In genomic region chr1:26686795-26687194, GRCh38 we compare ENCODE assay signal across 1 cellular context.
A peak's percentile ranks its signal among the peaks of the same experiment; 100 is the strongest.
TF ChIP-seq lines count a peak whose summit lies in the region.

No MANE protein-coding gene starts in this region.

TF ChIP-seq in K562, 482 proteins besides CTCF, POLR2A, EP300 and RAD21 (continued from another document and continues in another):
- TF ChIP-seq, protein P1, sequence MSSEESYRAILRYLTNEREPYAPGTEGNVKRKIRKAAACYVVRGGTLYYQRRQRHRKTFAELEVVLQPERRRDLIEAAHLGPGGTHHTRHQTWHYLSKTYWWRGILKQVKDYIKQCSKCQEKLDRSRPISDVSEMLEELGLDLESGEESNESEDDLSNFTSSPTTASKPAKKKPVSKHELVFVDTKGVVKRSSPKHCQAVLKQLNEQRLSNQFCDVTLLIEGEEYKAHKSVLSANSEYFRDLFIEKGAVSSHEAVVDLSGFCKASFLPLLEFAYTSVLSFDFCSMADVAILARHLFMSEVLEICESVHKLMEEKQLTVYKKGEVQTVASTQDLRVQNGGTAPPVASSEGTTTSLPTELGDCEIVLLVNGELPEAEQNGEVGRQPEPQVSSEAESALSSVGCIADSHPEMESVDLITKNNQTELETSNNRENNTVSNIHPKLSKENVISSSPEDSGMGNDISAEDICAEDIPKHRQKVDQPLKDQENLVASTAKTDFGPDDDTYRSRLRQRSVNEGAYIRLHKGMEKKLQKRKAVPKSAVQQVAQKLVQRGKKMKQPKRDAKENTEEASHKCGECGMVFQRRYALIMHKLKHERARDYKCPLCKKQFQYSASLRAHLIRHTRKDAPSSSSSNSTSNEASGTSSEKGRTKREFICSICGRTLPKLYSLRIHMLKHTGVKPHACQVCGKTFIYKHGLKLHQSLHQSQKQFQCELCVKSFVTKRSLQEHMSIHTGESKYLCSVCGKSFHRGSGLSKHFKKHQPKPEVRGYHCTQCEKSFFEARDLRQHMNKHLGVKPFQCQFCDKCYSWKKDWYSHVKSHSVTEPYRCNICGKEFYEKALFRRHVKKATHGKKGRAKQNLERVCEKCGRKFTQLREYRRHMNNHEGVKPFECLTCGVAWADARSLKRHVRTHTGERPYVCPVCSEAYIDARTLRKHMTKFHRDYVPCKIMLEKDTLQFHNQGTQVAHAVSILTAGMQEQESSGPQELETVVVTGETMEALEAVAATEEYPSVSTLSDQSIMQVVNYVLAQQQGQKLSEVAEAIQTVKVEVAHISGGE (CRISPR knock-in tag; IDR thresholded peaks at IDR 0.05) = no peak
- TF ChIP-seq E2F4 (CRISPR knock-in tag; IDR thresholded peaks at IDR 0.05; ENCODE audit: low read depth) (no peak), E2F6 (IDR thresholded peaks at IDR 0.05; ENCODE audit: borderline replicate concordance in 1 of 2, extremely low read depth in 1 of 2, insufficient read depth in 1 of 2, insufficient read length in 1 of 2, low read depth in 1 of 2, low read length in 1 of 2, poor library complexity in 1 of 2, severe bottlenecking in 1 of 2) (no peak), NFYB (IDR thresholded peaks at IDR 0.05; ENCODE audit: extremely low read depth, insufficient read length) (no peak), SIX5 (IDR thresholded peaks at IDR 0.05; ENCODE audit: borderline replicate concordance in 1 of 2, insufficient read depth in 1 of 2, low read depth in 1 of 2, low read length in 2 of 2) (no peak), ZBTB7A (IDR thresholded peaks at IDR 0.05; ENCODE audit: borderline replicate concordance, control insufficient read depth, low read depth, low read length) (no peak), POLR2B (IDR thresholded peaks at IDR 0.05; ENCODE audit: low read depth, partially characterized antibody) (no peak), ZKSCAN8 (CRISPR knock-in tag; IDR thresholded peaks at IDR 0.05) (no peak), ZNF23 (CRISPR knock-in tag; IDR thresholded peaks at IDR 0.05) (no peak), TRIM28 (IDR thresholded peaks at IDR 0.05) (peak; percentile 55; the same call in 1 of the 2 replicates), DIDO1 (tag; IDR thresholded peaks at IDR 0.05; ENCODE audit: low read depth) (peak; percentile 30; the same call in 1 of the 2 replicates), EHMT2 (IDR thresholded peaks at IDR 0.05) (peak; percentile 69), TEAD4 (IDR thresholded peaks at IDR 0.05; ENCODE audit: low read length) (peak; percentile 75), TEAD4 (CRISPR knock-in tag; IDR thresholded peaks at IDR 0.05; ENCODE audit: borderline replicate concordance) (no peak), ILK (tag; IDR thresholded peaks at IDR 0.05; ENCODE audit: borderline replicate concordance, low read depth) (0 out of 2 replicates have a peak, but pooled peaks have one; percentile 33), ZNF121 (CRISPR knock-in tag; conservative IDR thresholded peaks at IDR 0.05) (no peak), ZSCAN29 (IDR thresholded peaks at IDR 0.05) (peak; percentile 81; the same call in 1 of the 2 replicates), SAFB2 (IDR thresholded peaks at IDR 0.05; ENCODE audit: borderline replicate concordance, low read depth, low read length, severe bottlenecking) (no peak), ZNF143 (CRISPR knock-in tag; IDR thresholded peaks at IDR 0.05) (no peak), FOXM1 (IDR thresholded peaks at IDR 0.05; ENCODE audit: low read depth) (peak; percentile 86), FOXM1 (CRISPR knock-in tag; IDR thresholded peaks at IDR 0.05; ENCODE audit: low read depth) (no peak), CREB3L1 (IDR thresholded peaks at IDR 0.05; ENCODE audit: borderline replicate concordance, low read depth) (peak; percentile 4; the same call in 1 of the 2 replicates), HDAC3 (IDR thresholded peaks at IDR 0.05; ENCODE audit: borderline replicate concordance, partially characterized antibody) (peak; percentile 89), MAZ (CRISPR knock-in tag; conservative IDR thresholded peaks at IDR 0.05 in 1 of 2, IDR thresholded peaks at IDR 0.05 in 1 of 2) (0 out of 4 replicates have a peak, but pooled peaks of 1 of the 2 experiments have one; percentile 51), ELF1 (tag; IDR thresholded peaks at IDR 0.05) (no peak), ZNF431 (CRISPR knock-in tag; IDR thresholded peaks at IDR 0.05) (no peak), DPF2 (IDR thresholded peaks at IDR 0.05) (peak; percentile 61), CBX3 (IDR thresholded peaks at IDR 0.05; ENCODE audit: borderline replicate concordance in 1 of 2, low read length in 2 of 2) (peak in 1 of 2 experiments; percentile 58; a peak in 1 of 3 replicates), RBBP5 (IDR thresholded peaks at IDR 0.05; ENCODE audit: borderline replicate concordance, insufficient read depth, low read length, poor library complexity, severe bottlenecking) (peak; percentile 23), ZNF212 (CRISPR knock-in tag; IDR thresholded peaks at IDR 0.05) (no peak), ZC3H8 (IDR thresholded peaks at IDR 0.05) (0 out of 2 replicates have a peak, but pooled peaks have one; percentile 67), KDM1A (IDR thresholded peaks at IDR 0.05) (no peak), CSDE1 (IDR thresholded peaks at IDR 0.05) (no peak; a peak in 1 of 4 replicates), SRSF1 (IDR thresholded peaks at IDR 0.05; ENCODE audit: low read depth, low read length) (no peak), CHD1 (IDR thresholded peaks at IDR 0.05; ENCODE audit: low read length) (no peak), CEBPB (tag; IDR thresholded peaks at IDR 0.05) (no peak), FOXJ3 (CRISPR knock-in tag; IDR thresholded peaks at IDR 0.05) (no peak), ELF4 (CRISPR knock-in tag; IDR thresholded peaks at IDR 0.05) (no peak), C11orf30 (IDR thresholded peaks at IDR 0.05; ENCODE audit: low read depth) (no peak), HMG20B (CRISPR knock-in tag; IDR thresholded peaks at IDR 0.05) (no peak), ATF1 (CRISPR knock-in tag; IDR thresholded peaks at IDR 0.05) (no peak), ATF1 (tag; IDR thresholded peaks at IDR 0.05) (no peak), YY1 (IDR thresholded peaks at IDR 0.05; ENCODE audit: borderline replicate concordance in 1 of 3, control insufficient read depth in 1 of 3, extremely low read depth in 1 of 3, insufficient read depth in 3 of 3, insufficient read length in 1 of 3, insufficient replicate concordance in 2 of 3, low read depth in 1 of 3, low read length in 2 of 3) (no peak), ZEB2 (IDR thresholded peaks at IDR 0.05) (peak; percentile 63), ZZZ3 (IDR thresholded peaks at IDR 0.05) (no peak), ZNF395 (CRISPR knock-in tag; IDR thresholded peaks at IDR 0.05) (no peak)
- TF ChIP-seq, protein P2, sequence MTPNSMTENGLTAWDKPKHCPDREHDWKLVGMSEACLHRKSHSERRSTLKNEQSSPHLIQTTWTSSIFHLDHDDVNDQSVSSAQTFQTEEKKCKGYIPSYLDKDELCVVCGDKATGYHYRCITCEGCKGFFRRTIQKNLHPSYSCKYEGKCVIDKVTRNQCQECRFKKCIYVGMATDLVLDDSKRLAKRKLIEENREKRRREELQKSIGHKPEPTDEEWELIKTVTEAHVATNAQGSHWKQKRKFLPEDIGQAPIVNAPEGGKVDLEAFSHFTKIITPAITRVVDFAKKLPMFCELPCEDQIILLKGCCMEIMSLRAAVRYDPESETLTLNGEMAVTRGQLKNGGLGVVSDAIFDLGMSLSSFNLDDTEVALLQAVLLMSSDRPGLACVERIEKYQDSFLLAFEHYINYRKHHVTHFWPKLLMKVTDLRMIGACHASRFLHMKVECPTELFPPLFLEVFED (CRISPR knock-in tag; conservative IDR thresholded peaks at IDR 0.05) = 0 out of 2 replicates have a peak, but pooled peaks have one; percentile 7
- TF ChIP-seq, protein P3, sequence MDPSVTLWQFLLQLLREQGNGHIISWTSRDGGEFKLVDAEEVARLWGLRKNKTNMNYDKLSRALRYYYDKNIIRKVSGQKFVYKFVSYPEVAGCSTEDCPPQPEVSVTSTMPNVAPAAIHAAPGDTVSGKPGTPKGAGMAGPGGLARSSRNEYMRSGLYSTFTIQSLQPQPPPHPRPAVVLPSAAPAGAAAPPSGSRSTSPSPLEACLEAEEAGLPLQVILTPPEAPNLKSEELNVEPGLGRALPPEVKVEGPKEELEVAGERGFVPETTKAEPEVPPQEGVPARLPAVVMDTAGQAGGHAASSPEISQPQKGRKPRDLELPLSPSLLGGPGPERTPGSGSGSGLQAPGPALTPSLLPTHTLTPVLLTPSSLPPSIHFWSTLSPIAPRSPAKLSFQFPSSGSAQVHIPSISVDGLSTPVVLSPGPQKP (CRISPR knock-in tag; IDR thresholded peaks at IDR 0.05) = no peak
- TF ChIP-seq, protein P4, sequence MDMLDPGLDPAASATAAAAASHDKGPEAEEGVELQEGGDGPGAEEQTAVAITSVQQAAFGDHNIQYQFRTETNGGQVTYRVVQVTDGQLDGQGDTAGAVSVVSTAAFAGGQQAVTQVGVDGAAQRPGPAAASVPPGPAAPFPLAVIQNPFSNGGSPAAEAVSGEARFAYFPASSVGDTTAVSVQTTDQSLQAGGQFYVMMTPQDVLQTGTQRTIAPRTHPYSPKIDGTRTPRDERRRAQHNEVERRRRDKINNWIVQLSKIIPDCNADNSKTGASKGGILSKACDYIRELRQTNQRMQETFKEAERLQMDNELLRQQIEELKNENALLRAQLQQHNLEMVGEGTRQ (CRISPR knock-in tag; IDR thresholded peaks at IDR 0.05) = no peak
- TF ChIP-seq, protein P5, sequence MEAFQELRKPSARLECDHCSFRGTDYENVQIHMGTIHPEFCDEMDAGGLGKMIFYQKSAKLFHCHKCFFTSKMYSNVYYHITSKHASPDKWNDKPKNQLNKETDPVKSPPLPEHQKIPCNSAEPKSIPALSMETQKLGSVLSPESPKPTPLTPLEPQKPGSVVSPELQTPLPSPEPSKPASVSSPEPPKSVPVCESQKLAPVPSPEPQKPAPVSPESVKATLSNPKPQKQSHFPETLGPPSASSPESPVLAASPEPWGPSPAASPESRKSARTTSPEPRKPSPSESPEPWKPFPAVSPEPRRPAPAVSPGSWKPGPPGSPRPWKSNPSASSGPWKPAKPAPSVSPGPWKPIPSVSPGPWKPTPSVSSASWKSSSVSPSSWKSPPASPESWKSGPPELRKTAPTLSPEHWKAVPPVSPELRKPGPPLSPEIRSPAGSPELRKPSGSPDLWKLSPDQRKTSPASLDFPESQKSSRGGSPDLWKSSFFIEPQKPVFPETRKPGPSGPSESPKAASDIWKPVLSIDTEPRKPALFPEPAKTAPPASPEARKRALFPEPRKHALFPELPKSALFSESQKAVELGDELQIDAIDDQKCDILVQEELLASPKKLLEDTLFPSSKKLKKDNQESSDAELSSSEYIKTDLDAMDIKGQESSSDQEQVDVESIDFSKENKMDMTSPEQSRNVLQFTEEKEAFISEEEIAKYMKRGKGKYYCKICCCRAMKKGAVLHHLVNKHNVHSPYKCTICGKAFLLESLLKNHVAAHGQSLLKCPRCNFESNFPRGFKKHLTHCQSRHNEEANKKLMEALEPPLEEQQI (IDR thresholded peaks at IDR 0.05) = peak; percentile 60; the same call in 1 of the 2 replicates
